ENCODE assay signal across 16 cellular contexts in the genomic region with DNA sequence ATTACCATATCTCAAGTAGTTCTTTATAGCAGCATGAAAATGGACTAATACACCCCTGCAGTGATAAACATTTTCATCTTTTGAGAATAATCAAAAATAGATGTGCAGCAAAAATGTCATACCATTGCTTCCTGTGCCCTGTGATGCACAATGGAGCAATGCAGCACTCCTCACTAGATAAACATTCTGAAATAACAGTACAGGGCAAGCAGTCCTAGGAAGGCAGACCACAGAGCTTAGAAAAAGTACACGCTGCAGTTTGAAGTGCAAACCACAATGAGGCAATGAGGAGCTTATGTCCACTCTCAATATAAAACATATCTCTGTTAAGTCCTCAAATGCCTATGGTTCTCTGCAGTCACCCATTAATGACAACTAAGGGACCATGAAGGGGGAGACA.
A peak's percentile ranks its signal among the peaks of the same experiment; 100 is the strongest.
DNase-seq lines count a peak whose midpoint lies in the region; ATAC-seq and TF ChIP-seq lines count a peak whose summit lies in the region.
"Had no signal": no experiment of that assay in that cellular context is flagged by ENCODE, and none has a peak within 500 bp of the region (broad histone marks: within the 10 kb centered on the region; RNA-seq: fewer than 3 reads in every experiment).

No MANE protein-coding gene starts in this region.

- H3K4me3 ChIP-seq in brain microvascular endothelial cell (ENCODE audit: low read depth, low read length): no peak overlapping the region
- H3K4me3 ChIP-seq: HAP-1 had no signal

- H3K36me3 ChIP-seq in brain microvascular endothelial cell (replicated peaks): no peaks in the 10 kb centered on the region
- H3K36me3 ChIP-seq: HAP-1 had no signal

- peak; percentile 46 for DNase-seq in A172 (ENCODE audit: low spot score)
- peak; percentile 8 for DNase-seq in HS-5 (ENCODE audit: low read depth)
- DNase-seq in brain microvascular endothelial cell: peak; percentile 94
- DNase-seq in left colon: no peak
- DNase-seq in GOT3 (lab: John Stamatoyannopoulos, UW): no peak
- no peak for DNase-seq in CD1c-positive myeloid dendritic cell (ENCODE audit: extremely low spot score)
- DNase-seq: activated CD8-positive, alpha-beta memory T cell treated with anti-CD3 and anti-CD28 coated beads for 24 hours; DND-41; glutamatergic neuron; NCI-H1105 treated with DMSO at 0.1 percent for 48 hours; NCI-H510A had no signal

- ATAC-seq in left colon (peak; percentile 62), HG03280 (IDR thresholded peaks at IDR 0.05; ENCODE audit: unreplicated experiment) (no peak), HG03521 (IDR thresholded peaks at IDR 0.05; ENCODE audit: unreplicated experiment) (no peak)
- ATAC-seq: left lobe of liver had no signal

- in situ Hi-C loops in brain microvascular endothelial cell (cut with HindIII; ENCODE audit: low pct_ligation_motif_present, low sequenced_read_pairs): no loop called here

- H3K27me3 ChIP-seq in brain microvascular endothelial cell (replicated peaks): no peaks in the 10 kb centered on the region

- intact Hi-C loops in left colon (cut with DNase I, micrococcal nuclease): no loop called here

- H3K27ac ChIP-seq in brain microvascular endothelial cell: peak overlapping the region; percentile 49
- H3K27ac ChIP-seq: RWPE1 had no signal

- TF ChIP-seq CTCF in brain microvascular endothelial cell (IDR thresholded peaks at IDR 0.05; ENCODE audit: low read depth, low read length, missing control alignments): peak; percentile 34

Comparison
In these comparisons a context has a peak if more than half of its experiments do, and no peak if none do; other contexts are left out.
1. DNase-seq: peak in A172 (single experiment), HS-5 (single experiment) and brain microvascular endothelial cell (single experiment); none in left colon (0 of 2), GOT3 (single experiment) and CD1c-positive myeloid dendritic cell (single experiment).